In the genomic region with DNA sequence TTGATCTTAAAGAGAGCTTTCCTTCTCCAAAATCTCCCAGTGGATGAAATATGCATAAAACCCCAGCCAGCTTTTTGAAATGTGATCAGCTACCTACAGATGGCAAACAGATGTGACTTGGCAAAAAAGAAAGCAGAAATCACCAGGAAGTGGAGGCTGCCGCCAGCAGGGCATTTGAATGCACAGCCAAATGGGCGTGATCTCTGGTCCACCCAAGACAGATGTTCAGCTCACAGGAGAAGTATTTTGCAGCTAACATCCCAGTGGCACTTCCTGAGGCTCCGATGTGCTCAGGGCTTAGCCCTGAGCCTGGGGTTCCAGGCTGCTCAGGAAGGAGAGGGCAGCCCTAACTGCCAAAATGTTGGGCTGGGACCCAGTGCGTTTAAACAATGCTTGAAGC, we compare ENCODE assay signal across 1 cellular context.
TF ChIP-seq lines count a peak whose summit lies in the region.

No MANE protein-coding gene starts in this region.

TF ChIP-seq in GM12878, 131 proteins besides CTCF, POLR2A, EP300 and RAD21:
- TF ChIP-seq, protein P1, sequence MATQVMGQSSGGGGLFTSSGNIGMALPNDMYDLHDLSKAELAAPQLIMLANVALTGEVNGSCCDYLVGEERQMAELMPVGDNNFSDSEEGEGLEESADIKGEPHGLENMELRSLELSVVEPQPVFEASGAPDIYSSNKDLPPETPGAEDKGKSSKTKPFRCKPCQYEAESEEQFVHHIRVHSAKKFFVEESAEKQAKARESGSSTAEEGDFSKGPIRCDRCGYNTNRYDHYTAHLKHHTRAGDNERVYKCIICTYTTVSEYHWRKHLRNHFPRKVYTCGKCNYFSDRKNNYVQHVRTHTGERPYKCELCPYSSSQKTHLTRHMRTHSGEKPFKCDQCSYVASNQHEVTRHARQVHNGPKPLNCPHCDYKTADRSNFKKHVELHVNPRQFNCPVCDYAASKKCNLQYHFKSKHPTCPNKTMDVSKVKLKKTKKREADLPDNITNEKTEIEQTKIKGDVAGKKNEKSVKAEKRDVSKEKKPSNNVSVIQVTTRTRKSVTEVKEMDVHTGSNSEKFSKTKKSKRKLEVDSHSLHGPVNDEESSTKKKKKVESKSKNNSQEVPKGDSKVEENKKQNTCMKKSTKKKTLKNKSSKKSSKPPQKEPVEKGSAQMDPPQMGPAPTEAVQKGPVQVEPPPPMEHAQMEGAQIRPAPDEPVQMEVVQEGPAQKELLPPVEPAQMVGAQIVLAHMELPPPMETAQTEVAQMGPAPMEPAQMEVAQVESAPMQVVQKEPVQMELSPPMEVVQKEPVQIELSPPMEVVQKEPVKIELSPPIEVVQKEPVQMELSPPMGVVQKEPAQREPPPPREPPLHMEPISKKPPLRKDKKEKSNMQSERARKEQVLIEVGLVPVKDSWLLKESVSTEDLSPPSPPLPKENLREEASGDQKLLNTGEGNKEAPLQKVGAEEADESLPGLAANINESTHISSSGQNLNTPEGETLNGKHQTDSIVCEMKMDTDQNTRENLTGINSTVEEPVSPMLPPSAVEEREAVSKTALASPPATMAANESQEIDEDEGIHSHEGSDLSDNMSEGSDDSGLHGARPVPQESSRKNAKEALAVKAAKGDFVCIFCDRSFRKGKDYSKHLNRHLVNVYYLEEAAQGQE (IDR thresholded peaks at IDR 0.05; ENCODE audit: low read depth, low read length) = no peak
- no peak for TF ChIP-seq ATF7 (IDR thresholded peaks at IDR 0.05; ENCODE audit: low read depth)
- no peak for TF ChIP-seq KLF5 (IDR thresholded peaks at IDR 0.05; ENCODE audit: partially characterized antibody)
- no peak for TF ChIP-seq HDAC6 (IDR thresholded peaks at IDR 0.05; ENCODE audit: unreplicated experiment)
- TF ChIP-seq STAT1 (conservative IDR thresholded peaks at IDR 0.05) = no peak
- no peak for TF ChIP-seq SRF (IDR thresholded peaks at IDR 0.05; ENCODE audit: low read depth in 2 of 2, low read length in 2 of 2)
- no peak for TF ChIP-seq CREM (IDR thresholded peaks at IDR 0.05; ENCODE audit: low read depth)
- TF ChIP-seq, protein P2, sequence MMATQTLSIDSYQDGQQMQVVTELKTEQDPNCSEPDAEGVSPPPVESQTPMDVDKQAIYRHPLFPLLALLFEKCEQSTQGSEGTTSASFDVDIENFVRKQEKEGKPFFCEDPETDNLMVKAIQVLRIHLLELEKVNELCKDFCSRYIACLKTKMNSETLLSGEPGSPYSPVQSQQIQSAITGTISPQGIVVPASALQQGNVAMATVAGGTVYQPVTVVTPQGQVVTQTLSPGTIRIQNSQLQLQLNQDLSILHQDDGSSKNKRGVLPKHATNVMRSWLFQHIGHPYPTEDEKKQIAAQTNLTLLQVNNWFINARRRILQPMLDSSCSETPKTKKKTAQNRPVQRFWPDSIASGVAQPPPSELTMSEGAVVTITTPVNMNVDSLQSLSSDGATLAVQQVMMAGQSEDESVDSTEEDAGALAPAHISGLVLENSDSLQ (IDR thresholded peaks at IDR 0.05) = no peak
- no peak for TF ChIP-seq SPI1 (IDR thresholded peaks at IDR 0.05; ENCODE audit: borderline replicate concordance, insufficient read depth, low read depth, low read length)
